In the genomic region with DNA sequence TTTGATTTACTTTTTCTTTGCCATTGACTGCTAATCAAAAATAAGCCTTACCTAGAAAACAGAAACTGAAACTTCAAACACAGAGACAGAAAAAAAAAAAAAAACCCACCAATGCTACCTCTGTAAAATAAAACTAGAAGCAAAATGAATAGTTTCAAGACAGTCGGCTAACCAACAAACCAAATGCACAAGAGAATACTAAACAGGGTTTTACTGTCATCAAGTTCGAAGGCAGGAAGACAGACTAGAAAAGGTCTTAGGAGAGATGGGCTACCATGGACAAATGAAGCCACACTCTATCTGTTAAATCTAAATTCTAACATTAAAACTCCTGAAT, we compare ENCODE assay signal across 8 cellular contexts. TPM values are rescaled to one million over a fixed set of nuclear protein-coding genes. Genes with fewer than 3 reads are reported as not detected.
A peak's percentile ranks its signal among the peaks of the same experiment; 100 is the strongest.
DNase-seq lines count a peak whose midpoint lies in the region; ATAC-seq and TF ChIP-seq lines count a peak whose summit lies in the region.
"Had no signal": no experiment of that assay in that cellular context is flagged by ENCODE, and none has a peak within 500 bp of the region (broad histone marks: within the 10 kb centered on the region; RNA-seq: fewer than 3 reads in every experiment).

No MANE protein-coding gene starts in this region.

- TF ChIP-seq POLR2A in uterus (IDR thresholded peaks at IDR 0.05) = no peak

- H3K36me3 ChIP-seq in MM.1S (replicated peaks; ENCODE audit: insufficient read depth, low read length) = no peaks in the 10 kb centered on the region; the same call in 1 of the 2 replicates
- H3K36me3 ChIP-seq in psoas muscle (ENCODE audit: insufficient read depth in 1 of 2, low read depth in 1 of 2) = peaks cover 8 to 51% of the 10 kb centered on the region in 2 donors
- H3K36me3 ChIP-seq in uterus = no peaks in the 10 kb centered on the region

- no peaks in the 10 kb centered on the region for H4K20me1 ChIP-seq in MM.1S (ENCODE audit: insufficient read depth, low read length)

- peak overlapping the region; percentile 55 for H3K4me2 ChIP-seq in MM.1S (ENCODE audit: low read depth, low read length)
- H3K4me2 ChIP-seq: GM23338 had no signal

- DNase-seq in MM.1S (peak; percentile 76), psoas muscle (no peak), uterus (no peak), NCI-H1694 treated with DMSO at 0.1 percent for 48 hours (lab: John Stamatoyannopoulos, UW) (no peak), substantia nigra (lab: John Stamatoyannopoulos, UW) (no peak)

- H2AFZ ChIP-seq in MM.1S (ENCODE audit: low read length) = no peak overlapping the region
- H2AFZ ChIP-seq: GM23338 had no signal

- no peaks in the 10 kb centered on the region for H3K9me2 ChIP-seq in MM.1S (replicated peaks; ENCODE audit: insufficient read depth, low read length)

- intact Hi-C loops in psoas muscle (cut with DNase I) = no loop called here
- intact Hi-C loops in uterus (cut with DNase I; ENCODE audit: low total_unique reads) = no loop called here

- H3K4me1 ChIP-seq in MM.1S (ENCODE audit: low read length) = peaks cover 87% of the 10 kb centered on the region
- H3K4me1 ChIP-seq in psoas muscle = peaks cover 16% of the 10 kb centered on the region
- H3K4me1 ChIP-seq in uterus = no peaks in the 10 kb centered on the region

- peak overlapping the region; percentile 68 for H3K9ac ChIP-seq in MM.1S (ENCODE audit: low read length)

- TF ChIP-seq CTCF in MM.1S (IDR thresholded peaks at IDR 0.05; ENCODE audit: low read length) = no peak
- no peak for TF ChIP-seq CTCF in psoas muscle (IDR thresholded peaks at IDR 0.05)
- TF ChIP-seq CTCF in uterus (IDR thresholded peaks at IDR 0.05) = no peak

- H3K4me3 ChIP-seq in MM.1S (ENCODE audit: low read length) = peak overlapping the region; percentile 15; the same call in 1 of the 2 replicates
- H3K4me3 ChIP-seq in psoas muscle = no peak overlapping the region
- H3K4me3 ChIP-seq in uterus = no peak overlapping the region
- H3K4me3 ChIP-seq: GM23338 had no signal

- H3K9me3 ChIP-seq in MM.1S (replicated peaks; ENCODE audit: insufficient read depth, low read length) = no peaks in the 10 kb centered on the region
- H3K9me3 ChIP-seq in psoas muscle = no peaks in the 10 kb centered on the region
- no peaks in the 10 kb centered on the region for H3K9me3 ChIP-seq in uterus

- peaks cover 6% of the 10 kb centered on the region for H3K79me2 ChIP-seq in MM.1S (ENCODE audit: low read length)

- H3K27me3 ChIP-seq in MM.1S (replicated peaks; ENCODE audit: insufficient read depth, low read length) = no peaks in the 10 kb centered on the region
- H3K27me3 ChIP-seq in psoas muscle (ENCODE audit: insufficient read depth in 3 of 3, low read length in 2 of 3) = no peaks in the 10 kb centered on the region
- no peaks in the 10 kb centered on the region for H3K27me3 ChIP-seq in uterus

- 60 to 71% (median 62%) methylated on average over 2 of the region's 2 CpGs for WGBS in psoas muscle, 3 donors

- peaks cover 88% of the 10 kb centered on the region for H3F3A ChIP-seq in MM.1S (ENCODE audit: insufficient read depth, low read length)

- ATAC-seq in GM19023 (IDR thresholded peaks at IDR 0.05; ENCODE audit: unreplicated experiment) = peak; percentile 49
- ATAC-seq in HG02678 (IDR thresholded peaks at IDR 0.05; ENCODE audit: unreplicated experiment) = peak; percentile 62
- ATAC-seq in psoas muscle = no peak
- ATAC-seq: GM23338 had no signal

- H3K27ac ChIP-seq in MM.1S (ENCODE audit: low read length) = peak overlapping the region; percentile 96
- H3K27ac ChIP-seq in psoas muscle = peak overlapping the region; percentile 1
- H3K27ac ChIP-seq in uterus = no peak overlapping the region
- H3K27ac ChIP-seq in substantia nigra (ENCODE audit: low read depth, low read length, poor library complexity, severe bottlenecking) = no peak overlapping the region

RNA-seq across cellular contexts. Expression of gene SEL1L, which starts 59.5 kb away (rescaled TPM):
- 10 to 100 TPM; 45.2 to 83.4 (median 63.3) TPM for total RNA-seq in psoas muscle
- 10 to 100 TPM; 15.5 to 36.4 (median 22.2) TPM for polyA plus RNA-seq in psoas muscle
- total RNA-seq in uterus = 10 to 100 TPM; 38.2 to 80.5 (median 64.0) TPM

Comparison
In these comparisons a context has a peak if more than half of its experiments do, and no peak if none do; other contexts are left out.
1. ATAC-seq: peak in GM19023 (single experiment) and HG02678 (single experiment); none in psoas muscle (0 of 4).
2. H3K27ac ChIP-seq: peak in MM.1S (single experiment) and psoas muscle (single experiment); none in uterus (0 of 2) and substantia nigra (single experiment).